Comparison of ENCODE assay signal across 12 cellular contexts in the genomic region with DNA sequence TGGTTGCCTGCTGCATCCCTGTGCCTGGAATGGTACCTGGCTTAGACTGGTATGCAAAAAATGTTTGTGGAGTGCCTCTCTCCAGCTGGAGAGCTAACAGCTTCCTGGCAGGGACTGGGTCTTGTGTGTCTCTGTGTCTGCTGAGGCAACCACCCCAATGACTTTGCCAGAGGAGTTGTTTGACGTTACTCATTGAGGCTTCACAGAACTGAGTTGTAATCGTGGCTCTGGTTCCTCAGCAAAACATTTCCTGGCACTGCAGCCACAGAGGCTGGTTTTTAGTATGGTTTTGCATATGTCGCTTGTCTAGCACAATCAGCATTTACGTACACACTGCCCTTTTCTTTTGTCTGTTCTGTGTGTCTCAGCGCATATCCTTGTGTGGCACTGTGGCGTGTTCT. TPM values are rescaled to one million over a fixed set of nuclear protein-coding genes. Genes with fewer than 3 reads are reported as not detected.
DNase-seq lines count a peak whose midpoint lies in the region; ATAC-seq and TF ChIP-seq lines count a peak whose summit lies in the region.
"Had no signal": no experiment of that assay in that cellular context is flagged by ENCODE, and none has a peak within 500 bp of the region (broad histone marks: within the 10 kb centered on the region; RNA-seq: fewer than 3 reads in every experiment).

No MANE protein-coding gene starts in this region.

- peaks cover 15% of the 10 kb centered on the region for H4K20me1 ChIP-seq in GM23338 (replicated peaks; ENCODE audit: insufficient read depth)

- no peak overlapping the region for H3K4me2 ChIP-seq in GM23338

- ATAC-seq in activated CD4-positive, CD25-positive, alpha-beta regulatory T cell treated with anti-CD3 and anti-CD28 coated beads, Interleukin-2, amount 50 U/mL, for 24 hours, result peak; percentile 81 to 93
- ATAC-seq in GM23338, result no peak
- ATAC-seq: esophagus mucosa had no signal

- H3K4me3 ChIP-seq in GM23338, result no peak overlapping the region

- peak overlapping the region; percentile 5; the same call in 1 of the 2 replicates for H3K27ac ChIP-seq in GM23338 (ENCODE audit: low read depth)
- H3K27ac ChIP-seq: 22Rv1 had no signal

- H3K27me3 Mint-ChIP-seq in GM23338 (ENCODE audit: insufficient read depth, low read depth, poor library complexity), result peaks cover 4% of the 10 kb centered on the region
- no peaks in the 10 kb centered on the region for H3K27me3 Mint-ChIP-seq in neural crest cell (ENCODE audit: low read depth)

- no peak for DNase-seq in activated CD4-positive, CD25-positive, alpha-beta regulatory T cell treated with anti-CD3 and anti-CD28 coated beads, Interleukin-2, amount 50 U/mL, for 72 hours
- DNase-seq in GM23338 (ENCODE audit: low spot score), result no peak
- peak; percentile 83 for DNase-seq in astrocyte of the hippocampus (ENCODE audit: low read depth, low spot score)
- DNase-seq in neural crest cell (ENCODE audit: low read depth, low spot score), result no peak
- no peak for DNase-seq in HT-29 (ENCODE audit: low spot score)
- no peak for DNase-seq in iPS-NIHi7 (ENCODE audit: extremely low spot score)
- DNase-seq in NCI-H2171 (lab: John Stamatoyannopoulos, UW), result no peak
- DNase-seq: GDM1, substantia nigra had no signal

- no peaks in the 10 kb centered on the region; the same call in 2 of the 3 replicates for H3K9me3 Mint-ChIP-seq in GM23338
- H3K9me3 Mint-ChIP-seq in neural crest cell, result no peaks in the 10 kb centered on the region

- H3K4me1 Mint-ChIP-seq in GM23338 (peaks cover 18% of the 10 kb centered on the region), neural crest cell (no peaks in the 10 kb centered on the region)

- H2AFZ ChIP-seq in GM23338, result no peak overlapping the region

- peaks cover 61% of the 10 kb centered on the region for H3K36me3 ChIP-seq in GM23338 (ENCODE audit: insufficient read depth)

- H3K4me1 ChIP-seq in GM23338 (ENCODE audit: insufficient read depth), result 0 out of 2 replicates have a peak, but pooled peaks cover 5% of the 10 kb centered on the region

- no peak for TF ChIP-seq CTCF in GM23338 (conservative IDR thresholded peaks at IDR 0.05; ENCODE audit: low read depth in 2 of 2)
- TF ChIP-seq CTCF in neural crest cell (conservative IDR thresholded peaks at IDR 0.05), result no peak

- no peaks in the 10 kb centered on the region for H3K27me3 ChIP-seq in GM23338 (ENCODE audit: insufficient read depth)

- no peaks in the 10 kb centered on the region for H3K9me2 ChIP-seq in GM23338 (ENCODE audit: insufficient read depth)

- peaks cover 9% of the 10 kb centered on the region for H3F3A ChIP-seq in GM23338 (replicated peaks; ENCODE audit: low read depth)

- H3K4me3 Mint-ChIP-seq in GM23338, result no peak overlapping the region
- peak overlapping the region; percentile 44 for H3K4me3 Mint-ChIP-seq in neural crest cell

- H3K27ac Mint-ChIP-seq in GM23338 (no peak overlapping the region), neural crest cell (ENCODE audit: unreplicated experiment) (no peak overlapping the region)

- H3K36me3 Mint-ChIP-seq in GM23338 (ENCODE audit: low read depth) (peaks cover 92% of the 10 kb centered on the region), neural crest cell (ENCODE audit: low read depth) (peaks cover 45% of the 10 kb centered on the region)

- peaks cover 48% of the 10 kb centered on the region for H3K79me2 ChIP-seq in GM23338 (replicated peaks; ENCODE audit: insufficient read depth)

TF ChIP-seq in GM23338, 12 proteins besides CTCF, POLR2A, EP300 and RAD21 (continues in another document):
- TF ChIP-seq, protein P1, sequence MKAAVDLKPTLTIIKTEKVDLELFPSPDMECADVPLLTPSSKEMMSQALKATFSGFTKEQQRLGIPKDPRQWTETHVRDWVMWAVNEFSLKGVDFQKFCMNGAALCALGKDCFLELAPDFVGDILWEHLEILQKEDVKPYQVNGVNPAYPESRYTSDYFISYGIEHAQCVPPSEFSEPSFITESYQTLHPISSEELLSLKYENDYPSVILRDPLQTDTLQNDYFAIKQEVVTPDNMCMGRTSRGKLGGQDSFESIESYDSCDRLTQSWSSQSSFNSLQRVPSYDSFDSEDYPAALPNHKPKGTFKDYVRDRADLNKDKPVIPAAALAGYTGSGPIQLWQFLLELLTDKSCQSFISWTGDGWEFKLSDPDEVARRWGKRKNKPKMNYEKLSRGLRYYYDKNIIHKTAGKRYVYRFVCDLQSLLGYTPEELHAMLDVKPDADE (IDR thresholded peaks at IDR 0.05), result no peak
- TF ChIP-seq CREB1 (CRISPR knock-in tag; IDR thresholded peaks at IDR 0.05; ENCODE audit: low read depth) (no peak), ZNF331 (CRISPR knock-in tag; IDR thresholded peaks at IDR 0.05; ENCODE audit: low read depth) (no peak), POLR2AphosphoS5 (IDR thresholded peaks at IDR 0.05; ENCODE audit: low read depth) (no peak), EZH2phosphoT487 (IDR thresholded peaks at IDR 0.05; ENCODE audit: unreplicated experiment) (no peak)
- TF ChIP-seq, protein P2, sequence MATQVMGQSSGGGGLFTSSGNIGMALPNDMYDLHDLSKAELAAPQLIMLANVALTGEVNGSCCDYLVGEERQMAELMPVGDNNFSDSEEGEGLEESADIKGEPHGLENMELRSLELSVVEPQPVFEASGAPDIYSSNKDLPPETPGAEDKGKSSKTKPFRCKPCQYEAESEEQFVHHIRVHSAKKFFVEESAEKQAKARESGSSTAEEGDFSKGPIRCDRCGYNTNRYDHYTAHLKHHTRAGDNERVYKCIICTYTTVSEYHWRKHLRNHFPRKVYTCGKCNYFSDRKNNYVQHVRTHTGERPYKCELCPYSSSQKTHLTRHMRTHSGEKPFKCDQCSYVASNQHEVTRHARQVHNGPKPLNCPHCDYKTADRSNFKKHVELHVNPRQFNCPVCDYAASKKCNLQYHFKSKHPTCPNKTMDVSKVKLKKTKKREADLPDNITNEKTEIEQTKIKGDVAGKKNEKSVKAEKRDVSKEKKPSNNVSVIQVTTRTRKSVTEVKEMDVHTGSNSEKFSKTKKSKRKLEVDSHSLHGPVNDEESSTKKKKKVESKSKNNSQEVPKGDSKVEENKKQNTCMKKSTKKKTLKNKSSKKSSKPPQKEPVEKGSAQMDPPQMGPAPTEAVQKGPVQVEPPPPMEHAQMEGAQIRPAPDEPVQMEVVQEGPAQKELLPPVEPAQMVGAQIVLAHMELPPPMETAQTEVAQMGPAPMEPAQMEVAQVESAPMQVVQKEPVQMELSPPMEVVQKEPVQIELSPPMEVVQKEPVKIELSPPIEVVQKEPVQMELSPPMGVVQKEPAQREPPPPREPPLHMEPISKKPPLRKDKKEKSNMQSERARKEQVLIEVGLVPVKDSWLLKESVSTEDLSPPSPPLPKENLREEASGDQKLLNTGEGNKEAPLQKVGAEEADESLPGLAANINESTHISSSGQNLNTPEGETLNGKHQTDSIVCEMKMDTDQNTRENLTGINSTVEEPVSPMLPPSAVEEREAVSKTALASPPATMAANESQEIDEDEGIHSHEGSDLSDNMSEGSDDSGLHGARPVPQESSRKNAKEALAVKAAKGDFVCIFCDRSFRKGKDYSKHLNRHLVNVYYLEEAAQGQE (IDR thresholded peaks at IDR 0.05; ENCODE audit: unreplicated experiment), result no peak

RNA-seq across cellular contexts. Expression of a gene that starts 7.5 kb away (rescaled TPM):
- total RNA-seq in GM23338 (2014; rRNA removed; shearing (Covaris generic)), result 34.3 and 36.3 TPM in 2 replicates
- 7.2 and 7.4 TPM in 2 replicates for polyA plus RNA-seq in GM23338 (2016; fragmentation: Nextera tagmentation; extraction: Ambion mirVana)
- total RNA-seq in neural crest cell, result 31.8 TPM in 2 replicates
- total RNA-seq in HT-29 (2014; rRNA removed; shearing (Covaris generic)), result 47.4 and 72.1 TPM in 2 replicates

RNA-seq across cellular contexts. Expression of a gene that starts 36.6 kb away (rescaled TPM):
- total RNA-seq in GM23338 (2014; rRNA removed; shearing (Covaris generic)), result 18.0 and 18.9 TPM in 2 replicates
- polyA plus RNA-seq in GM23338 (2016; fragmentation: Nextera tagmentation; extraction: Ambion mirVana), result 8.9 and 10.8 TPM in 2 replicates
- total RNA-seq in neural crest cell, result 15.8 and 15.9 TPM in 2 replicates
- 11.9 and 20.9 TPM in 2 replicates for total RNA-seq in HT-29 (2014; rRNA removed; shearing (Covaris generic))

RNA-seq across cellular contexts. Expression of a gene that starts 55.6 kb away (rescaled TPM):
- 92.7 and 99.6 TPM in 2 replicates for total RNA-seq in GM23338 (2014; rRNA removed; shearing (Covaris generic))
- 18.2 and 20.7 TPM in 2 replicates for polyA plus RNA-seq in GM23338 (2016; fragmentation: Nextera tagmentation; extraction: Ambion mirVana)
- 19.6 and 20.2 TPM in 2 replicates for total RNA-seq in neural crest cell
- total RNA-seq in HT-29 (2014; rRNA removed; shearing (Covaris generic)), result 8.2 and 13.8 TPM in 2 replicates

RNA-seq across cellular contexts. Expression of a gene that starts 59.2 kb away (rescaled TPM):
- 8.6 and 9.0 TPM in 2 replicates for total RNA-seq in GM23338 (2014; rRNA removed; shearing (Covaris generic))
- polyA plus RNA-seq in GM23338 (2016; fragmentation: Nextera tagmentation; extraction: Ambion mirVana), result 2.1 and 2.6 TPM in 2 replicates
- 15.3 and 18.0 TPM in 2 replicates for total RNA-seq in neural crest cell
- total RNA-seq in HT-29 (2014; rRNA removed; shearing (Covaris generic)), result 20.6 and 22.9 TPM in 2 replicates
